In the genomic region with DNA sequence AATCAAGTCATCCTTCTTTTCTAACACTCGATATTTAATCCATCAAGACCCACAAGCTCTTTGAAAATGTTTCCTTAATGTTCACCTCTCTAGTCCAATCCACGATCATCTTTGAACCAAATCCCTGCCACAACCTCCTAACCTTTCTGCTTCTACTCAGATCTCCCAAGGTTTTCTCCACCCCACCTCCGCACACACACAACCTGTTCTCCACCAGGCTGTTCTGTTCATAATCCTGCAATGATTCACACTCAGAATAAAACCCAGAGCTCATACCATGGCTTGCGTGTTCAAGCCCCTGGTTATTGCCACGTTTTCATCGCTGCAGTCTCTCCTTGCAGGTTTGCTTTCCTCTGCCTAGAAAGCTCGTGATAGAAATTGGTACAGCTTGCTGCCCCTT, we compare ENCODE assay signal across 16 cellular contexts.
"Had no signal": no experiment of that assay in that cellular context is flagged by ENCODE, and none has a peak within 500 bp of the region (broad histone marks: within the 10 kb centered on the region; RNA-seq: fewer than 3 reads in every experiment).

No MANE protein-coding gene starts in this region.

- ATAC-seq: heart left ventricle; left lobe of liver; pancreas; stimulated activated naive CD8-positive, alpha-beta T cell treated with anti-CD3 and anti-CD28 coated beads, Interleukin-15, amount 100 ng/mL, for 72 hours had no signal

- H3K9me3 Mint-ChIP-seq: stimulated activated naive CD8-positive, alpha-beta T cell treated with anti-CD3 and anti-CD28 coated beads, Interleukin-15, amount 100 ng/mL, for 72 hours had no signal

- H3K27me3 Mint-ChIP-seq: stimulated activated naive CD8-positive, alpha-beta T cell treated with anti-CD3 and anti-CD28 coated beads, Interleukin-15, amount 100 ng/mL, for 72 hours had no signal

- DNase-seq: activated CD4-positive, alpha-beta T cell treated with anti-CD3 and anti-CD28 coated beads for 1 hour; activated effector memory CD4-positive, alpha-beta T cell treated with Interleukin-2 at 50 U/mL for 16 hours; activated T-cell treated with anti-CD3 and anti-CD28 coated beads for 4 hours; aorta; heart left ventricle; islet precursor cell; mammary epithelial cell; pancreas; stimulated activated CD4-positive, alpha-beta T cell treated with anti-CD3 and anti-CD28 coated beads, Interleukin-4, amount 100 ng/mL, for 1 hour; stimulated activated CD8-positive, alpha-beta memory T cell treated with anti-CD3 and anti-CD28 coated beads, Interleukin-4, amount 100 ng/mL, for 48 hours; stimulated activated naive CD8-positive, alpha-beta T cell treated with anti-CD3 and anti-CD28 coated beads, Interleukin-15, amount 100 ng/mL, for 72 hours; SW 1271; testis had no signal

- H3K4me3 ChIP-seq: breast epithelium, heart left ventricle, pancreas, testis had no signal

- H3K27ac Mint-ChIP-seq: activated naive CD8-positive, alpha-beta T cell; stimulated activated naive CD8-positive, alpha-beta T cell treated with anti-CD3 and anti-CD28 coated beads, Interleukin-15, amount 100 ng/mL, for 72 hours had no signal

- H3K9me3 ChIP-seq: breast epithelium, heart left ventricle, pancreas, testis had no signal

- H3K4me3 Mint-ChIP-seq: activated naive CD8-positive, alpha-beta T cell; stimulated activated naive CD8-positive, alpha-beta T cell treated with anti-CD3 and anti-CD28 coated beads, Interleukin-15, amount 100 ng/mL, for 72 hours had no signal
